Comparison of ENCODE assay signal across 1 cellular context in the genomic region with DNA sequence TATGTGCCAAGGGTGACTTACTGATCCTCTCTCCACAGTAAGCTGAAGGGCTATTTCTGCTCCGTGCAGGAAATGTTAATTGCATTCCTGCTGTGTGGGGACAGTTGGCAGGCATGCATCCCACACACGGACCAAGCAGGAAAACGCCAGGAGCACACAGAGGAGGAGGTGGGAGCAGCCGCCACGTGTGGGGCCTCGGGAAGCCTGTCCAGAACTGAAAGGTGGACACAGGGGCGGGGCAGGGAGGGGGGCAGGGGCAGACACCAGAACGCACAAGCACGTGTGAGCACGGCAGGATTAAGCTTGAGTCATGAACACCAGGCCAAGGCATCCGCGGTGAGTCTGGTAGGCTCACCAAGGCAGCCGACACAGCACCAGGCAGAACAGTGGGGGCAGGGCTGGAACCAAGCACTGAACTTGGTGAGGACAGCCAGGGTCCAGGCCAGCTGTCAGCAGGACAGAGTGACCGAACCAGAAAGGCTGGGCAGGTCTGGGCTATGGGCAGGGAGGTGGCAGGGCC.
TF ChIP-seq lines count a peak whose summit lies in the region.

No MANE protein-coding gene starts in this region.

TF ChIP-seq in HepG2, 621 proteins besides CTCF, POLR2A, EP300 and RAD21 (continued from another document):
- TF ChIP-seq ZKSCAN8 (CRISPR knock-in tag; IDR thresholded peaks at IDR 0.05; ENCODE audit: borderline replicate concordance) (no peak), JARID2 (CRISPR knock-in tag; IDR thresholded peaks at IDR 0.05; ENCODE audit: insufficient replicate concordance) (no peak), MIER3 (CRISPR knock-in tag; IDR thresholded peaks at IDR 0.05; ENCODE audit: borderline replicate concordance) (no peak), RARA (CRISPR knock-in tag; IDR thresholded peaks at IDR 0.05) (no peak), ZSCAN29 (CRISPR knock-in tag; conservative IDR thresholded peaks at IDR 0.05) (no peak), GTF2F1 (IDR thresholded peaks at IDR 0.05; ENCODE audit: low read length) (no peak)
- TF ChIP-seq, protein P1, sequence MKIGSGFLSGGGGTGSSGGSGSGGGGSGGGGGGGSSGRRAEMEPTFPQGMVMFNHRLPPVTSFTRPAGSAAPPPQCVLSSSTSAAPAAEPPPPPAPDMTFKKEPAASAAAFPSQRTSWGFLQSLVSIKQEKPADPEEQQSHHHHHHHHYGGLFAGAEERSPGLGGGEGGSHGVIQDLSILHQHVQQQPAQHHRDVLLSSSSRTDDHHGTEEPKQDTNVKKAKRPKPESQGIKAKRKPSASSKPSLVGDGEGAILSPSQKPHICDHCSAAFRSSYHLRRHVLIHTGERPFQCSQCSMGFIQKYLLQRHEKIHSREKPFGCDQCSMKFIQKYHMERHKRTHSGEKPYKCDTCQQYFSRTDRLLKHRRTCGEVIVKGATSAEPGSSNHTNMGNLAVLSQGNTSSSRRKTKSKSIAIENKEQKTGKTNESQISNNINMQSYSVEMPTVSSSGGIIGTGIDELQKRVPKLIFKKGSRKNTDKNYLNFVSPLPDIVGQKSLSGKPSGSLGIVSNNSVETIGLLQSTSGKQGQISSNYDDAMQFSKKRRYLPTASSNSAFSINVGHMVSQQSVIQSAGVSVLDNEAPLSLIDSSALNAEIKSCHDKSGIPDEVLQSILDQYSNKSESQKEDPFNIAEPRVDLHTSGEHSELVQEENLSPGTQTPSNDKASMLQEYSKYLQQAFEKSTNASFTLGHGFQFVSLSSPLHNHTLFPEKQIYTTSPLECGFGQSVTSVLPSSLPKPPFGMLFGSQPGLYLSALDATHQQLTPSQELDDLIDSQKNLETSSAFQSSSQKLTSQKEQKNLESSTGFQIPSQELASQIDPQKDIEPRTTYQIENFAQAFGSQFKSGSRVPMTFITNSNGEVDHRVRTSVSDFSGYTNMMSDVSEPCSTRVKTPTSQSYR (CRISPR knock-in tag; IDR thresholded peaks at IDR 0.05; ENCODE audit: borderline replicate concordance) = no peak
- TF ChIP-seq, protein P2, sequence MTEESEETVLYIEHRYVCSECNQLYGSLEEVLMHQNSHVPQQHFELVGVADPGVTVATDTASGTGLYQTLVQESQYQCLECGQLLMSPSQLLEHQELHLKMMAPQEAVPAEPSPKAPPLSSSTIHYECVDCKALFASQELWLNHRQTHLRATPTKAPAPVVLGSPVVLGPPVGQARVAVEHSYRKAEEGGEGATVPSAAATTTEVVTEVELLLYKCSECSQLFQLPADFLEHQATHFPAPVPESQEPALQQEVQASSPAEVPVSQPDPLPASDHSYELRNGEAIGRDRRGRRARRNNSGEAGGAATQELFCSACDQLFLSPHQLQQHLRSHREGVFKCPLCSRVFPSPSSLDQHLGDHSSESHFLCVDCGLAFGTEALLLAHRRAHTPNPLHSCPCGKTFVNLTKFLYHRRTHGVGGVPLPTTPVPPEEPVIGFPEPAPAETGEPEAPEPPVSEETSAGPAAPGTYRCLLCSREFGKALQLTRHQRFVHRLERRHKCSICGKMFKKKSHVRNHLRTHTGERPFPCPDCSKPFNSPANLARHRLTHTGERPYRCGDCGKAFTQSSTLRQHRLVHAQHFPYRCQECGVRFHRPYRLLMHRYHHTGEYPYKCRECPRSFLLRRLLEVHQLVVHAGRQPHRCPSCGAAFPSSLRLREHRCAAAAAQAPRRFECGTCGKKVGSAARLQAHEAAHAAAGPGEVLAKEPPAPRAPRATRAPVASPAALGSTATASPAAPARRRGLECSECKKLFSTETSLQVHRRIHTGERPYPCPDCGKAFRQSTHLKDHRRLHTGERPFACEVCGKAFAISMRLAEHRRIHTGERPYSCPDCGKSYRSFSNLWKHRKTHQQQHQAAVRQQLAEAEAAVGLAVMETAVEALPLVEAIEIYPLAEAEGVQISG (CRISPR knock-in tag; IDR thresholded peaks at IDR 0.05) = no peak
- TF ChIP-seq, protein P3, sequence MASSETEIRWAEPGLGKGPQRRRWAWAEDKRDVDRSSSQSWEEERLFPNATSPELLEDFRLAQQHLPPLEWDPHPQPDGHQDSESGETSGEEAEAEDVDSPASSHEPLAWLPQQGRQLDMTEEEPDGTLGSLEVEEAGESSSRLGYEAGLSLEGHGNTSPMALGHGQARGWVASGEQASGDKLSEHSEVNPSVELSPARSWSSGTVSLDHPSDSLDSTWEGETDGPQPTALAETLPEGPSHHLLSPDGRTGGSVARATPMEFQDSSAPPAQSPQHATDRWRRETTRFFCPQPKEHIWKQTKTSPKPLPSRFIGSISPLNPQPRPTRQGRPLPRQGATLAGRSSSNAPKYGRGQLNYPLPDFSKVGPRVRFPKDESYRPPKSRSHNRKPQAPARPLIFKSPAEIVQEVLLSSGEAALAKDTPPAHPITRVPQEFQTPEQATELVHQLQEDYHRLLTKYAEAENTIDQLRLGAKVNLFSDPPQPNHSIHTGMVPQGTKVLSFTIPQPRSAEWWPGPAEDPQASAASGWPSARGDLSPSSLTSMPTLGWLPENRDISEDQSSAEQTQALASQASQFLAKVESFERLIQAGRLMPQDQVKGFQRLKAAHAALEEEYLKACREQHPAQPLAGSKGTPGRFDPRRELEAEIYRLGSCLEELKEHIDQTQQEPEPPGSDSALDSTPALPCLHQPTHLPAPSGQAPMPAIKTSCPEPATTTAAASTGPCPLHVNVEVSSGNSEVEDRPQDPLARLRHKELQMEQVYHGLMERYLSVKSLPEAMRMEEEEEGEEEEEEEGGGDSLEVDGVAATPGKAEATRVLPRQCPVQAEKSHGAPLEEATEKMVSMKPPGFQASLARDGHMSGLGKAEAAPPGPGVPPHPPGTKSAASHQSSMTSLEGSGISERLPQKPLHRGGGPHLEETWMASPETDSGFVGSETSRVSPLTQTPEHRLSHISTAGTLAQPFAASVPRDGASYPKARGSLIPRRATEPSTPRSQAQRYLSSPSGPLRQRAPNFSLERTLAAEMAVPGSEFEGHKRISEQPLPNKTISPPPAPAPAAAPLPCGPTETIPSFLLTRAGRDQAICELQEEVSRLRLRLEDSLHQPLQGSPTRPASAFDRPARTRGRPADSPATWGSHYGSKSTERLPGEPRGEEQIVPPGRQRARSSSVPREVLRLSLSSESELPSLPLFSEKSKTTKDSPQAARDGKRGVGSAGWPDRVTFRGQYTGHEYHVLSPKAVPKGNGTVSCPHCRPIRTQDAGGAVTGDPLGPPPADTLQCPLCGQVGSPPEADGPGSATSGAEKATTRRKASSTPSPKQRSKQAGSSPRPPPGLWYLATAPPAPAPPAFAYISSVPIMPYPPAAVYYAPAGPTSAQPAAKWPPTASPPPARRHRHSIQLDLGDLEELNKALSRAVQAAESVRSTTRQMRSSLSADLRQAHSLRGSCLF (CRISPR knock-in tag; IDR thresholded peaks at IDR 0.05; ENCODE audit: borderline replicate concordance) = no peak
- TF ChIP-seq, protein P4, sequence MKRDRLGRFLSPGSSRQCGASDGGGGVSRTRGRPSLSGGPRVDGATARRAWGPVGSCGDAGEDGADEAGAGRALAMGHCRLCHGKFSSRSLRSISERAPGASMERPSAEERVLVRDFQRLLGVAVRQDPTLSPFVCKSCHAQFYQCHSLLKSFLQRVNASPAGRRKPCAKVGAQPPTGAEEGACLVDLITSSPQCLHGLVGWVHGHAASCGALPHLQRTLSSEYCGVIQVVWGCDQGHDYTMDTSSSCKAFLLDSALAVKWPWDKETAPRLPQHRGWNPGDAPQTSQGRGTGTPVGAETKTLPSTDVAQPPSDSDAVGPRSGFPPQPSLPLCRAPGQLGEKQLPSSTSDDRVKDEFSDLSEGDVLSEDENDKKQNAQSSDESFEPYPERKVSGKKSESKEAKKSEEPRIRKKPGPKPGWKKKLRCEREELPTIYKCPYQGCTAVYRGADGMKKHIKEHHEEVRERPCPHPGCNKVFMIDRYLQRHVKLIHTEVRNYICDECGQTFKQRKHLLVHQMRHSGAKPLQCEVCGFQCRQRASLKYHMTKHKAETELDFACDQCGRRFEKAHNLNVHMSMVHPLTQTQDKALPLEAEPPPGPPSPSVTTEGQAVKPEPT (CRISPR knock-in tag; IDR thresholded peaks at IDR 0.05; ENCODE audit: low read depth) = no peak
- TF ChIP-seq, protein P5, sequence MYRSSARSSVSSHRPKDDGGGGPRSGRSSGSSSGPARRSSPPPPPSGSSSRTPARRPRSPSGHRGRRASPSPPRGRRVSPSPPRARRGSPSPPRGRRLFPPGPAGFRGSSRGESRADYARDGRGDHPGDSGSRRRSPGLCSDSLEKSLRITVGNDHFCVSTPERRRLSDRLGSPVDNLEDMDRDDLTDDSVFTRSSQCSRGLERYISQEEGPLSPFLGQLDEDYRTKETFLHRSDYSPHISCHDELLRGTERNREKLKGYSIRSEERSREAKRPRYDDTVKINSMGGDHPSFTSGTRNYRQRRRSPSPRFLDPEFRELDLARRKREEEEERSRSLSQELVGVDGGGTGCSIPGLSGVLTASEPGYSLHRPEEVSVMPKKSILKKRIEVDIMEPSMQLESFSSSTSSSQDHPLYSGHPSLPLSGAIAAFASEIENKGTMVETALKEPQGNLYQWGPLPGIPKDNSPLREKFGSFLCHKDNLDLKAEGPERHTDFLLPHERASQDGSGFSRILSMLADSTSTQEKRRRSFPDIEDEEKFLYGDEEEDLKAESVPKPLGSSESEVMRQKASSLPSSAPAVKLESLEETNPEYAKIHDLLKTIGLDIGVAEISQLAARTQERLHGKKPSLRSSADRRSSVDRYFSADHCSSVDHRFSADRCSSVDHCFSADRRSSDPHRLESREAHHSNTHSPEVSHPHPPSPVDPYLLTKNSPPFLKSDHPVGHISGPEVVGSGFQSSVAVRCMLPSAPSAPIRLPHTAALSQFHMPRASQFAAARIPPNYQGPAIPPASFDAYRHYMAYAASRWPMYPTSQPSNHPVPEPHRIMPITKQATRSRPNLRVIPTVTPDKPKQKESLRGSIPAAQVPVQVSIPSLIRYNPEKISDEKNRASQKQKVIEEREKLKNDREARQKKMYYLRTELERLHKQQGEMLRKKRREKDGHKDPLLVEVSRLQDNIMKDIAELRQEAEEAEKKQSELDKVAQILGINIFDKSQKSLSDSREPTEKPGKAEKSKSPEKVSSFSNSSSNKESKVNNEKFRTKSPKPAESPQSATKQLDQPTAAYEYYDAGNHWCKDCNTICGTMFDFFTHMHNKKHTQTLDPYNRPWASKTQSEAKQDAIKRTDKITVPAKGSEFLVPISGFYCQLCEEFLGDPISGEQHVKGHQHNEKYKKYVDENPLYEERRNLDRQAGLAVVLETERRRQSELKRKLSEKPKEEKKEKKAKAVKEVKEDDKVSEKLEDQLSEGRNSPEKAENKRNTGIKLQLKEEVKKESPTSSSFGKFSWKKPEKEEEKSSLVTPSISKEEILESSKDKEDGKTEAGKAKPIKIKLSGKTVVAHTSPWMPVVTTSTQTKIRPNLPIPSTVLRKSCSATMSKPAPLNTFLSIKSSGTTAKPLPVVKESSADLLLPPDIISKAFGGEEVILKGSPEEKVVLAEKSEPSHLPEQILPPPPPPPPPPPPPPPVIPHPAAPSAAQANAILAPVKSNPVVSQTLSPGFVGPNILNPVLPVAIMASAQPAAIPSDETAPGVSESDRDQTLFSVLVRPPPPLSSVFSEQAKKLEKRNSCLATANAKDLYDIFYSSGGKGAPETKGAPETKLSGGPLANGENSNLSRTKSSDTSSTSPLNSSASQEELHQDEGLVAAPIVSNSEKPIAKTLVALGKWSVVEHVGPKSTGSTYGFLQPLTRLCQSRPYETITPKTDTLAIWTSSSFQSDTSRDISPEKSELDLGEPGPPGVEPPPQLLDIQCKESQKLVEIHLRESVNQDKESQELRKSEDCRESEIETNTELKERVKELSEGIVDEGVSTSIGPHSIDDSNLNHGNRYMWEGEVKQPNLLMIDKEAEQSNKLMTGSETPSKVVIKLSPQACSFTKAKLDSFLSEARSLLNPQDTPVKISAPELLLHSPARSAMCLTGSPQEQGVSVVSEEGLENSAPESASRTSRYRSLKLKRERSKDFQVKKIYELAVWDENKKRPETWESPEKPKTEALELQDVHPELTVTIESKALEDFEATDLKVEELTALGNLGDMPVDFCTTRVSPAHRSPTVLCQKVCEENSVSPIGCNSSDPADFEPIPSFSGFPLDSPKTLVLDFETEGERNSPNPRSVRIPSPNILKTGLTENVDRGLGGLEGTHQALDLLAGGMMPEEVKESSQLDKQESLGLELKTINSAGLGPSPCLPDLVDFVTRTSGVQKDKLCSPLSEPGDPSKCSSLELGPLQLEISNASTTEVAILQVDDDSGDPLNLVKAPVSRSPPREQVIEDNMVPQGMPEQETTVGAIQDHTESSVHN (CRISPR knock-in tag; IDR thresholded peaks at IDR 0.05) = no peak
